In genomic region chr9:90578116-90578815, GRCh38 we compare ENCODE assay signal across 25 cellular contexts.
"Had no signal": no experiment of that assay in that cellular context is flagged by ENCODE, and none has a peak within 500 bp of the region (broad histone marks: within the 10 kb centered on the region; RNA-seq: fewer than 3 reads in every experiment).

No MANE protein-coding gene starts in this region.

- ATAC-seq: activated CD4-positive, CD25-positive, alpha-beta regulatory T cell treated with anti-CD3 and anti-CD28 coated beads, Interleukin-2, amount 50 U/mL, for 24 hours; activated CD8-positive, alpha-beta T cell treated with anti-CD3 and anti-CD28 coated beads, Interleukin-2, amount 10 ng/mL, durations not matched to agents 7 days and 5 days; gastroesophageal sphincter; left cardiac atrium had no signal

- H3K4me3 ChIP-seq: adrenal gland, ascending aorta, coronary artery, esophagus squamous epithelium, gastroesophageal sphincter, prostate gland, right atrium auricular region, spleen, testis, upper lobe of left lung had no signal

- DNase-seq: activated CD4-positive, alpha-beta T cell treated with anti-CD3 and anti-CD28 coated beads, Interleukin-2, amount 10 ng/mL, durations not matched to agents 7 days and 5 days; activated CD8-positive, alpha-beta T cell treated with anti-CD3 and anti-CD28 coated beads, Interleukin-2, amount 10 ng/mL, durations not matched to agents 7 days and 5 days; activated naive CD4-positive, alpha-beta T cell; activated T-cell treated with anti-CD3 and anti-CD28 coated beads, Interleukin-2, amount 50 U/mL, for 24 hours; adrenal gland; brain microvascular endothelial cell; esophagus squamous epithelium; head of caudate nucleus; left cardiac atrium; mesendoderm; naive B cell; spleen; stimulated activated CD4-positive, alpha-beta T cell treated with anti-CD3 and anti-CD28 coated beads, Interleukin-4, amount 100 ng/mL, for 1 hour; stimulated activated naive CD4-positive, alpha-beta T cell; T-helper 2 cell; testis; upper lobe of left lung had no signal

- H3K4me1 ChIP-seq: adrenal gland, ascending aorta, esophagus squamous epithelium, gastroesophageal sphincter, prostate gland, right atrium auricular region, spleen, testis, upper lobe of left lung had no signal

- H3K36me3 ChIP-seq: adrenal gland, ascending aorta, brain microvascular endothelial cell, esophagus squamous epithelium, gastroesophageal sphincter, prostate gland, right atrium auricular region, spleen, upper lobe of left lung had no signal

- FAIRE-seq: islet of Langerhans had no signal

- H3K27ac ChIP-seq: adrenal gland, ascending aorta, brain microvascular endothelial cell, coronary artery, esophagus squamous epithelium, gastroesophageal sphincter, prostate gland, right atrium auricular region, spleen, testis, upper lobe of left lung, VCaP had no signal

- H3K27me3 ChIP-seq: ascending aorta, brain microvascular endothelial cell, esophagus squamous epithelium, gastroesophageal sphincter, right atrium auricular region, spleen, testis, upper lobe of left lung had no signal

- H3K9me3 ChIP-seq: adrenal gland, ascending aorta, esophagus squamous epithelium, gastroesophageal sphincter, prostate gland, right atrium auricular region, spleen, testis, upper lobe of left lung had no signal
